ENCODE assay signal across 8 cellular contexts in the genomic region with DNA sequence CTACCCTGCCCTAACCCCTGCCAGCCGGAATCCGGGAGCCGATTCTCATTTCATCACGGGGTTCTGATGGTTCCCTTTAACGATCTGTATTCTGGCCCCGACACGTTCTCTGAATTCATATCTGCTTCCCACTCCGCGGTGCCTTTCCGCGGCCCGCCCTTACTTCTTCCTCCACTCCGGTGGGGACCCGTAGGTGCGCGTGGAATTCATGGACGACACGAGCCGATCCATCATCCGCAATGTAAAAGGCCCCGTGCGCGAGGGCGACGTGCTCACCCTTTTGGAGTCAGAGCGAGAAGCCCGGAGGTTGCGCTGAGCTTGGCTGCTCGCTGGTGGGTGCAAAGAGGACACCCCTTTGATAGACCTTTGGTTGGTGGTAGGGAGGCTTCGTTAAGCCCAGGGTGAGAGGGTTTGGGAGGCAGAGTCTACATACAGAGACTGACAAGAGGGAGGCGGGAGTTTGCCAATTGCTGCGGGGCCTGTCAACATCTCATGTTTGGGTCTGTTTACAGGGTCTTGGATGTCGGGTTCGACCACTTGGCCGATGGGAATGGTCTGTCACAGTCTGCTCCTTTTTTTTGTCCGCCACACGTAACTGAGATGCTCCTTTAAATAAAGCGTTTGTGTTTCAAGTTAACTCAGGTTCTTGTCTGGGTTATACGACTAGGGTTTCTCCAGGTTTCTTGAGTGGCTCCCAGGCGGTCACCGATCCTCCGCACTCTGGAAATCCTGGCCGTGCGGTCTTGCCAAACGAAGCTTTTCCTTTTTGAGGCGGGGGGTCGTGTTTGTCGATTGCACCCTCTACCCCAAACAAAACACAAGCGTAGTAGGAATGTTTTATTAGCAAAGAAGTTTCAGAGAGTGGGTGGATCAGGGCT. TPM values are rescaled to one million over a fixed set of nuclear protein-coding genes. Genes with fewer than 3 reads are reported as not detected.
A peak's percentile ranks its signal among the peaks of the same experiment; 100 is the strongest.
DNase-seq lines count a peak whose midpoint lies in the region; ATAC-seq lines count a peak whose summit lies in the region.

No MANE protein-coding gene starts in this region.

- H3K4me1 ChIP-seq in adipocyte (ENCODE audit: control insufficient read depth, insufficient read depth, low read length) (peaks cover 26% of the 10 kb centered on the region), iPS-18a (ENCODE audit: control insufficient read depth, low read depth, low read length) (peaks cover 6% of the 10 kb centered on the region)

- H3K27me3 ChIP-seq in adipocyte (replicated peaks; ENCODE audit: control insufficient read depth, insufficient read depth, low read length) (no peaks in the 10 kb centered on the region), iPS-18a (ENCODE audit: control insufficient read depth, insufficient read depth, low read length) (no peaks in the 10 kb centered on the region)

- H3K9me3 ChIP-seq in adipocyte (ENCODE audit: control insufficient read depth, low read length) (peaks cover 4% of the 10 kb centered on the region), iPS-18a (ENCODE audit: control insufficient read depth, low read depth, low read length) (no peaks in the 10 kb centered on the region)

- ATAC-seq in activated CD8-positive, alpha-beta memory T cell treated with anti-CD3 and anti-CD28 coated beads, Interleukin-2, amount 10 ng/mL, durations not matched to agents 7 days and 5 days, result no peak
- no peak for ATAC-seq in stimulated activated memory B cell treated with anti-CD40 and anti-IgM and Interleukin-4, amounts not matched to agents 10 μg/mL and 1 μg/mL and 100 μg/mL, for 72 hours
- ATAC-seq in GM21390 (IDR thresholded peaks at IDR 0.05; ENCODE audit: unreplicated experiment), result no peak

- H3K4me3 ChIP-seq in adipocyte (ENCODE audit: low read length), result peak overlapping the region; percentile 100
- peak overlapping the region; percentile 99 for H3K4me3 ChIP-seq in iPS-18a (ENCODE audit: low read length)

- H3K9me3 Mint-ChIP-seq in activated CD8-positive, alpha-beta memory T cell treated with anti-CD3 and anti-CD28 coated beads, Interleukin-2, amount 10 ng/mL, durations not matched to agents 7 days and 5 days (ENCODE audit: low read depth), result no peaks in the 10 kb centered on the region
- no peaks in the 10 kb centered on the region for H3K9me3 Mint-ChIP-seq in stimulated activated memory B cell treated with anti-CD40 and anti-IgM and Interleukin-4, amounts not matched to agents 10 μg/mL and 1 μg/mL and 100 μg/mL, for 72 hours

- CTCF ChIA-PET in activated CD8-positive, alpha-beta memory T cell treated with anti-CD3 and anti-CD28 coated beads, Interleukin-2, amount 10 ng/mL, durations not matched to agents 7 days and 5 days (lab: Charles Lee), result interaction anchor here (0.8 to 2.9 kb wide), 10 partner anchors 10 to 378 kb away, joined by 3 to 12 read pairs (median 3); no protein-coding TSS in a partner anchor

- H3K36me3 ChIP-seq in adipocyte (ENCODE audit: control insufficient read depth, insufficient read depth, low read length, severe bottlenecking) (peaks cover 19% of the 10 kb centered on the region), iPS-18a (ENCODE audit: control insufficient read depth, low read depth, low read length) (peaks cover 19% of the 10 kb centered on the region)

- H3K9ac ChIP-seq in adipocyte (ENCODE audit: low read length), result peak overlapping the region; percentile 100
- H3K9ac ChIP-seq in iPS-18a (ENCODE audit: low read length), result peak overlapping the region; percentile 99

- no peak for DNase-seq in activated CD8-positive, alpha-beta memory T cell treated with anti-CD3 and anti-CD28 coated beads, Interleukin-2, amount 10 ng/mL, durations not matched to agents 7 days and 5 days
- DNase-seq in activated CD8-positive, alpha-beta memory T cell treated with anti-CD3 and anti-CD28 coated beads, Interleukin-2, amount 50 U/mL, for 48 hours, result no peak
- DNase-seq in adipocyte (ENCODE audit: low read depth) (peak; percentile 40), midbrain (lab: John Stamatoyannopoulos, UW) (no peak), SHP77 treated with DMSO at 0.1 percent for 48 hours (lab: John Stamatoyannopoulos, UW) (no peak)

- peak overlapping the region; percentile 99 for H3K4me3 Mint-ChIP-seq in activated CD8-positive, alpha-beta memory T cell treated with anti-CD3 and anti-CD28 coated beads, Interleukin-2, amount 10 ng/mL, durations not matched to agents 7 days and 5 days
- peak overlapping the region; percentile 96 for H3K4me3 Mint-ChIP-seq in stimulated activated memory B cell treated with anti-CD40 and anti-IgM and Interleukin-4, amounts not matched to agents 10 μg/mL and 1 μg/mL and 100 μg/mL, for 72 hours

- H3K27ac ChIP-seq in iPS-18a (ENCODE audit: low read length), result peak overlapping the region; percentile 83

- H3K36me3 Mint-ChIP-seq in activated CD8-positive, alpha-beta memory T cell treated with anti-CD3 and anti-CD28 coated beads, Interleukin-2, amount 10 ng/mL, durations not matched to agents 7 days and 5 days, result peaks cover 14% of the 10 kb centered on the region
- H3K36me3 Mint-ChIP-seq in stimulated activated memory B cell treated with anti-CD40 and anti-IgM and Interleukin-4, amounts not matched to agents 10 μg/mL and 1 μg/mL and 100 μg/mL, for 72 hours, result peaks cover 16% of the 10 kb centered on the region

- peak overlapping the region; percentile 98 for H3K27ac Mint-ChIP-seq in activated CD8-positive, alpha-beta memory T cell treated with anti-CD3 and anti-CD28 coated beads, Interleukin-2, amount 10 ng/mL, durations not matched to agents 7 days and 5 days
- peak overlapping the region; percentile 99 for H3K27ac Mint-ChIP-seq in stimulated activated memory B cell treated with anti-CD40 and anti-IgM and Interleukin-4, amounts not matched to agents 10 μg/mL and 1 μg/mL and 100 μg/mL, for 72 hours

- peaks cover 36% of the 10 kb centered on the region for H3K4me1 Mint-ChIP-seq in activated CD8-positive, alpha-beta memory T cell treated with anti-CD3 and anti-CD28 coated beads, Interleukin-2, amount 10 ng/mL, durations not matched to agents 7 days and 5 days
- H3K4me1 Mint-ChIP-seq in stimulated activated memory B cell treated with anti-CD40 and anti-IgM and Interleukin-4, amounts not matched to agents 10 μg/mL and 1 μg/mL and 100 μg/mL, for 72 hours, result peaks cover 48% of the 10 kb centered on the region

- H3K27me3 Mint-ChIP-seq in activated CD8-positive, alpha-beta memory T cell treated with anti-CD3 and anti-CD28 coated beads, Interleukin-2, amount 10 ng/mL, durations not matched to agents 7 days and 5 days, result no peaks in the 10 kb centered on the region
- no peaks in the 10 kb centered on the region for H3K27me3 Mint-ChIP-seq in stimulated activated memory B cell treated with anti-CD40 and anti-IgM and Interleukin-4, amounts not matched to agents 10 μg/mL and 1 μg/mL and 100 μg/mL, for 72 hours

RNA-seq across cellular contexts. Expression of a gene that starts 0.7 kb away (rescaled TPM):
- 1,000 to 10,000 TPM; 1,292 to 1,333 TPM for total RNA-seq in activated CD8-positive, alpha-beta memory T cell treated with anti-CD3 and anti-CD28 coated beads, Interleukin-2, amount 10 ng/mL, durations not matched to agents 7 days and 5 days

RNA-seq across cellular contexts. Expression of a gene that starts 0.8 kb away (rescaled TPM):
- 10 to 100 TPM; 47.4 to 66.7 TPM for total RNA-seq in activated CD8-positive, alpha-beta memory T cell treated with anti-CD3 and anti-CD28 coated beads, Interleukin-2, amount 10 ng/mL, durations not matched to agents 7 days and 5 days

RNA-seq across cellular contexts. Expression of a gene that starts 13.8 kb away (rescaled TPM):
- total RNA-seq in activated CD8-positive, alpha-beta memory T cell treated with anti-CD3 and anti-CD28 coated beads, Interleukin-2, amount 10 ng/mL, durations not matched to agents 7 days and 5 days, result 10 to 100 TPM; 42.0 to 49.8 TPM

RNA-seq across cellular contexts. Expression of a gene that starts 21.1 kb away (rescaled TPM):
- 1 to 10 TPM; 3.2 to 3.7 TPM for total RNA-seq in activated CD8-positive, alpha-beta memory T cell treated with anti-CD3 and anti-CD28 coated beads, Interleukin-2, amount 10 ng/mL, durations not matched to agents 7 days and 5 days

RNA-seq across cellular contexts. Expression of a gene that starts 42.0 kb away (rescaled TPM):
- total RNA-seq in activated CD8-positive, alpha-beta memory T cell treated with anti-CD3 and anti-CD28 coated beads, Interleukin-2, amount 10 ng/mL, durations not matched to agents 7 days and 5 days, result under 1 TPM; 0.50 to 0.82 TPM
